23 cellular contexts compared by ENCODE assay signal in genomic region chr6:160085713-160086505, GRCh38. TPM values are rescaled to one million over a fixed set of nuclear protein-coding genes. Genes with fewer than 3 reads are reported as not detected.
DNase-seq lines count a peak whose midpoint lies in the region; ATAC-seq and TF ChIP-seq lines count a peak whose summit lies in the region.
"Had no signal": no experiment of that assay in that cellular context is flagged by ENCODE, and none has a peak within 500 bp of the region (broad histone marks: within the 10 kb centered on the region; RNA-seq: fewer than 3 reads in every experiment).

No MANE protein-coding gene starts in this region.

- POLR2A ChIA-PET in activated CD4-positive, alpha-beta memory T cell treated with anti-CD3 and anti-CD28 coated beads, Interleukin-2, amount 10 ng/mL, durations not matched to agents 7 days and 5 days (lab: Charles Lee) = no interaction called here
- POLR2A ChIA-PET in activated CD4-positive, alpha-beta memory T cell treated with anti-CD3 and anti-CD28 coated beads for 36 hours (lab: Charles Lee) = no interaction called here
- POLR2A ChIA-PET in naive thymus-derived CD8-positive, alpha-beta T cell (lab: Charles Lee) = no interaction called here

- H3K27ac ChIP-seq in lung (ENCODE audit: low read depth in 1 of 2, low read length in 1 of 2) = no peak overlapping the region
- H3K27ac ChIP-seq: esophagus muscularis mucosa, gastroesophageal sphincter had no signal

- no peak for TF ChIP-seq CTCF in lung (IDR thresholded peaks at IDR 0.05; ENCODE audit: control extremely low read depth, extremely low read depth)

- peaks cover 25 to 61% of the 10 kb centered on the region in 2 donors for H3K36me3 ChIP-seq in lung (ENCODE audit: control insufficient read depth in 2 of 2, insufficient read depth in 2 of 2, low read length in 2 of 2)

- no peak overlapping the region for H3K4me3 ChIP-seq in lung
- H3K4me3 ChIP-seq: esophagus muscularis mucosa, gastroesophageal sphincter had no signal

- no peaks in the 10 kb centered on the region for H3K4me1 ChIP-seq in lung (ENCODE audit: control insufficient read depth in 2 of 2, insufficient read depth in 2 of 2, low read length in 2 of 2)

- peak overlapping the region; percentile 34 for H3K27ac Mint-ChIP-seq in activated CD4-positive, alpha-beta memory T cell treated with anti-CD3 and anti-CD28 coated beads, Interleukin-2, amount 10 ng/mL, durations not matched to agents 7 days and 5 days
- H3K27ac Mint-ChIP-seq in activated CD4-positive, alpha-beta memory T cell treated with anti-CD3 and anti-CD28 coated beads for 36 hours = no peak overlapping the region
- H3K27ac Mint-ChIP-seq in activated T-helper 17 cell treated with anti-CD3 and anti-CD28 coated beads, Interleukin-2, amount 50 U/mL, for 72 hours = peak overlapping the region; percentile 50
- H3K27ac Mint-ChIP-seq in stimulated activated effector memory CD8-positive, alpha-beta T cell treated with anti-CD3 and anti-CD28 coated beads, Interleukin-12 subunit alpha, Interleukin-12 subunit beta, amount 100 ng/mL, for 72 hours = peak overlapping the region; percentile 64
- H3K27ac Mint-ChIP-seq in naive thymus-derived CD8-positive, alpha-beta T cell = no peak overlapping the region
- H3K27ac Mint-ChIP-seq: type B pancreatic cell had no signal

- H3K27me3 ChIP-seq in lung (ENCODE audit: control insufficient read depth, insufficient read depth) = no peaks in the 10 kb centered on the region
- H3K27me3 ChIP-seq: esophagus muscularis mucosa, gastroesophageal sphincter had no signal

- WGBS in lung, 2 donors = 89 to 94% methylated on average over 15 of the region's 15 CpGs

- DNase-seq in activated CD4-positive, alpha-beta memory T cell treated with anti-CD3 and anti-CD28 coated beads, Interleukin-2, amount 10 ng/mL, durations not matched to agents 7 days and 5 days = no peak
- DNase-seq in activated CD4-positive, alpha-beta memory T cell treated with anti-CD3 and anti-CD28 coated beads for 36 hours = no peak
- DNase-seq in lung (ENCODE audit: low spot score) = no peak
- no peak for DNase-seq in stimulated activated effector memory CD8-positive, alpha-beta T cell treated with anti-CD3 and anti-CD28 coated beads, Interleukin-12 subunit alpha, Interleukin-12 subunit beta, amount 100 ng/mL, for 72 hours (ENCODE audit: low spot score in 2 of 2)
- no peak for DNase-seq in naive thymus-derived CD8-positive, alpha-beta T cell
- no peak for DNase-seq in A172 (ENCODE audit: low spot score)
- DNase-seq: aorta; central memory CD4-positive, alpha-beta T cell; Kasumi-1; NCI-H1092 treated with DMSO at 0.1 percent for 48 hours; NCI-H2171; NCI-H526 treated with DMSO at 0.1 percent for 48 hours; occipital lobe; OCI-M1; right cardiac atrium; SHP77 treated with DMSO at 0.1 percent for 48 hours; stimulated activated naive CD4-positive, alpha-beta T cell treated with Interleukin-2 at 50 U/mL for 16 hours had no signal

- intact Hi-C loops in activated CD4-positive, alpha-beta memory T cell treated with anti-CD3 and anti-CD28 coated beads for 36 hours (cut with micrococcal nuclease) = no loop called here

- H3K36me3 Mint-ChIP-seq in activated CD4-positive, alpha-beta memory T cell treated with anti-CD3 and anti-CD28 coated beads, Interleukin-2, amount 10 ng/mL, durations not matched to agents 7 days and 5 days (ENCODE audit: low read depth) = peaks cover 86% of the 10 kb centered on the region
- H3K36me3 Mint-ChIP-seq in activated CD4-positive, alpha-beta memory T cell treated with anti-CD3 and anti-CD28 coated beads for 36 hours = peaks cover 62% of the 10 kb centered on the region
- peaks cover 98% of the 10 kb centered on the region for H3K36me3 Mint-ChIP-seq in activated T-helper 17 cell treated with anti-CD3 and anti-CD28 coated beads, Interleukin-2, amount 50 U/mL, for 72 hours (ENCODE audit: low read depth)
- peaks cover 99% of the 10 kb centered on the region for H3K36me3 Mint-ChIP-seq in stimulated activated effector memory CD8-positive, alpha-beta T cell treated with anti-CD3 and anti-CD28 coated beads, Interleukin-12 subunit alpha, Interleukin-12 subunit beta, amount 100 ng/mL, for 72 hours
- H3K36me3 Mint-ChIP-seq in naive thymus-derived CD8-positive, alpha-beta T cell = peaks cover 0 to 94% (median 65%) of the 10 kb centered on the region in 3 donors

- H3K9me3 Mint-ChIP-seq in activated CD4-positive, alpha-beta memory T cell treated with anti-CD3 and anti-CD28 coated beads, Interleukin-2, amount 10 ng/mL, durations not matched to agents 7 days and 5 days = no peaks in the 10 kb centered on the region
- no peaks in the 10 kb centered on the region for H3K9me3 Mint-ChIP-seq in activated CD4-positive, alpha-beta memory T cell treated with anti-CD3 and anti-CD28 coated beads for 36 hours
- no peaks in the 10 kb centered on the region for H3K9me3 Mint-ChIP-seq in activated T-helper 17 cell treated with anti-CD3 and anti-CD28 coated beads, Interleukin-2, amount 50 U/mL, for 72 hours
- no peaks in the 10 kb centered on the region for H3K9me3 Mint-ChIP-seq in stimulated activated effector memory CD8-positive, alpha-beta T cell treated with anti-CD3 and anti-CD28 coated beads, Interleukin-12 subunit alpha, Interleukin-12 subunit beta, amount 100 ng/mL, for 72 hours
- no peaks in the 10 kb centered on the region for H3K9me3 Mint-ChIP-seq in naive thymus-derived CD8-positive, alpha-beta T cell
- H3K9me3 Mint-ChIP-seq: type B pancreatic cell had no signal

- H3K4me1 Mint-ChIP-seq in activated CD4-positive, alpha-beta memory T cell treated with anti-CD3 and anti-CD28 coated beads, Interleukin-2, amount 10 ng/mL, durations not matched to agents 7 days and 5 days = peaks cover 17% of the 10 kb centered on the region
- peaks cover 2% of the 10 kb centered on the region for H3K4me1 Mint-ChIP-seq in activated CD4-positive, alpha-beta memory T cell treated with anti-CD3 and anti-CD28 coated beads for 36 hours (ENCODE audit: low read depth)
- no peaks in the 10 kb centered on the region for H3K4me1 Mint-ChIP-seq in activated T-helper 17 cell treated with anti-CD3 and anti-CD28 coated beads, Interleukin-2, amount 50 U/mL, for 72 hours
- H3K4me1 Mint-ChIP-seq in stimulated activated effector memory CD8-positive, alpha-beta T cell treated with anti-CD3 and anti-CD28 coated beads, Interleukin-12 subunit alpha, Interleukin-12 subunit beta, amount 100 ng/mL, for 72 hours = peaks cover 33% of the 10 kb centered on the region
- peaks cover 0 to 8% (median 6%) of the 10 kb centered on the region in 4 donors for H3K4me1 Mint-ChIP-seq in naive thymus-derived CD8-positive, alpha-beta T cell

- H3K4me3 Mint-ChIP-seq in activated CD4-positive, alpha-beta memory T cell treated with anti-CD3 and anti-CD28 coated beads, Interleukin-2, amount 10 ng/mL, durations not matched to agents 7 days and 5 days = no peak overlapping the region
- H3K4me3 Mint-ChIP-seq in activated CD4-positive, alpha-beta memory T cell treated with anti-CD3 and anti-CD28 coated beads for 36 hours = no peak overlapping the region
- no peak overlapping the region for H3K4me3 Mint-ChIP-seq in activated T-helper 17 cell treated with anti-CD3 and anti-CD28 coated beads, Interleukin-2, amount 50 U/mL, for 72 hours
- H3K4me3 Mint-ChIP-seq in stimulated activated effector memory CD8-positive, alpha-beta T cell treated with anti-CD3 and anti-CD28 coated beads, Interleukin-12 subunit alpha, Interleukin-12 subunit beta, amount 100 ng/mL, for 72 hours = no peak overlapping the region
- no peak overlapping the region for H3K4me3 Mint-ChIP-seq in naive thymus-derived CD8-positive, alpha-beta T cell
- H3K4me3 Mint-ChIP-seq: type B pancreatic cell had no signal

- H3K27me3 Mint-ChIP-seq in activated CD4-positive, alpha-beta memory T cell treated with anti-CD3 and anti-CD28 coated beads, Interleukin-2, amount 10 ng/mL, durations not matched to agents 7 days and 5 days = no peaks in the 10 kb centered on the region
- no peaks in the 10 kb centered on the region for H3K27me3 Mint-ChIP-seq in activated CD4-positive, alpha-beta memory T cell treated with anti-CD3 and anti-CD28 coated beads for 36 hours
- H3K27me3 Mint-ChIP-seq in activated T-helper 17 cell treated with anti-CD3 and anti-CD28 coated beads, Interleukin-2, amount 50 U/mL, for 72 hours = no peaks in the 10 kb centered on the region
- no peaks in the 10 kb centered on the region for H3K27me3 Mint-ChIP-seq in naive thymus-derived CD8-positive, alpha-beta T cell
- H3K27me3 Mint-ChIP-seq: type B pancreatic cell had no signal

- no peak for ATAC-seq in activated T-helper 17 cell treated with anti-CD3 and anti-CD28 coated beads, Interleukin-2, amount 50 U/mL, for 72 hours (replicated peaks)
- ATAC-seq in lung (ENCODE audit: insufficient read depth, low FRiP score) (peak; percentile 44), HG03196 (IDR thresholded peaks at IDR 0.05; ENCODE audit: unreplicated experiment) (no peak)
- peak; percentile 51 for ATAC-seq in stimulated activated effector memory CD8-positive, alpha-beta T cell treated with anti-CD3 and anti-CD28 coated beads, Interleukin-12 subunit alpha, Interleukin-12 subunit beta, amount 100 ng/mL, for 72 hours
- ATAC-seq in naive thymus-derived CD8-positive, alpha-beta T cell = no peak
- ATAC-seq: gastroesophageal sphincter, right cardiac atrium had no signal

- no peaks in the 10 kb centered on the region for H3K9me3 ChIP-seq in lung (ENCODE audit: control insufficient read depth in 2 of 2, insufficient read depth in 1 of 2, low read length in 1 of 2)
- H3K9me3 ChIP-seq: esophagus muscularis mucosa, gastroesophageal sphincter had no signal

- CTCF ChIA-PET in activated CD4-positive, alpha-beta memory T cell treated with anti-CD3 and anti-CD28 coated beads, Interleukin-2, amount 10 ng/mL, durations not matched to agents 7 days and 5 days (lab: Charles Lee) = no interaction called here
- CTCF ChIA-PET in activated CD4-positive, alpha-beta memory T cell treated with anti-CD3 and anti-CD28 coated beads for 36 hours (lab: Charles Lee) = no interaction called here

RNA-seq across cellular contexts. Expression of gene SLC22A1, which starts 35.7 kb away (rescaled TPM):
- 1 to 10 TPM in 1 of 2 experiments, under 1 TPM in 1; 0.81 to 1.3 TPM for total RNA-seq in activated CD4-positive, alpha-beta memory T cell treated with anti-CD3 and anti-CD28 coated beads, Interleukin-2, amount 10 ng/mL, durations not matched to agents 7 days and 5 days
- under 1 TPM; 0.14 to 0.99 TPM for total RNA-seq in activated CD4-positive, alpha-beta memory T cell treated with anti-CD3 and anti-CD28 coated beads for 36 hours
- 1 to 10 TPM; 3.3 to 3.7 TPM for total RNA-seq in activated T-helper 17 cell treated with anti-CD3 and anti-CD28 coated beads, Interleukin-2, amount 50 U/mL, for 72 hours
- total RNA-seq in lung = 1 to 10 TPM; 1.8 to 2.5 TPM
- polyA plus RNA-seq in lung = under 1 TPM; 0.72 to 0.75 TPM
- total RNA-seq in naive thymus-derived CD8-positive, alpha-beta T cell = 1 to 10 TPM; 1.5 to 2.3 TPM
- polyA plus RNA-seq in naive thymus-derived CD8-positive, alpha-beta T cell = under 1 TPM in 1 of 3 donors, not detected in 2; 0.18 TPM
- 0.07 and 0.17 TPM in 2 replicates for total RNA-seq in A172 (2014; rRNA removed; shearing (Covaris generic))
- total RNA-seq: H4 had no signal

Comparison
In these comparisons a context has a peak if more than half of its experiments do, and no peak if none do; other contexts are left out.
1. H3K27ac Mint-ChIP-seq: peak in activated CD4-positive, alpha-beta memory T cell treated with anti-CD3 and anti-CD28 coated beads, Interleukin-2, amount 10 ng/mL, durations not matched to agents 7 days and 5 days (single experiment), activated T-helper 17 cell treated with anti-CD3 and anti-CD28 coated beads, Interleukin-2, amount 50 U/mL, for 72 hours (single experiment) and stimulated activated effector memory CD8-positive, alpha-beta T cell treated with anti-CD3 and anti-CD28 coated beads, Interleukin-12 subunit alpha, Interleukin-12 subunit beta, amount 100 ng/mL, for 72 hours (single experiment); none in activated CD4-positive, alpha-beta memory T cell treated with anti-CD3 and anti-CD28 coated beads for 36 hours (single experiment) and naive thymus-derived CD8-positive, alpha-beta T cell (0 of 10).
2. ATAC-seq: peak in lung (single experiment) and stimulated activated effector memory CD8-positive, alpha-beta T cell treated with anti-CD3 and anti-CD28 coated beads, Interleukin-12 subunit alpha, Interleukin-12 subunit beta, amount 100 ng/mL, for 72 hours (single experiment); none in activated T-helper 17 cell treated with anti-CD3 and anti-CD28 coated beads, Interleukin-2, amount 50 U/mL, for 72 hours (single experiment), HG03196 (single experiment) and naive thymus-derived CD8-positive, alpha-beta T cell (0 of 2).